ENCODE assay signal across 18 cellular contexts in genomic region chr12:4881665-4882064, GRCh38. TPM values are rescaled to one million over a fixed set of nuclear protein-coding genes. Genes with fewer than 3 reads are reported as not detected.
"Had no signal": no experiment of that assay in that cellular context is flagged by ENCODE, and none has a peak within 500 bp of the region (broad histone marks: within the 10 kb centered on the region; RNA-seq: fewer than 3 reads in every experiment).

No MANE protein-coding gene starts in this region.

- H3K36me3 ChIP-seq: colonic mucosa, lower lobe of right lung, neutrophil had no signal

- H3K9me3 ChIP-seq: colonic mucosa, lower lobe of right lung, neutrophil, psoas muscle had no signal

- H3K4me3 Mint-ChIP-seq: activated CD8-positive, alpha-beta T cell treated with anti-CD3 and anti-CD28 coated beads for 36 hours; activated T-cell treated with anti-CD3 and anti-CD28 coated beads, Interleukin-2, amount 50 U/mL, for 72 hours; naive thymus-derived CD4-positive, alpha-beta T cell had no signal

- DNase-seq: activated CD4-positive, alpha-beta T cell treated with anti-CD3 and anti-CD28 coated beads for 1 hour; activated CD8-positive, alpha-beta memory T cell treated with anti-CD3 and anti-CD28 coated beads, Interleukin-2, amount 50 U/mL, for 4 hours; activated CD8-positive, alpha-beta T cell treated with anti-CD3 and anti-CD28 coated beads for 36 hours; activated T-cell treated with anti-CD3 and anti-CD28 coated beads, Interleukin-2, amount 50 U/mL, for 72 hours; aorta; colonic mucosa; effector CD8-positive, alpha-beta T cell; lower lobe of right lung; midbrain; naive thymus-derived CD4-positive, alpha-beta T cell; psoas muscle; stimulated activated CD4-positive, alpha-beta T cell treated with anti-CD3 and anti-CD28 coated beads, Interleukin-2, amount 100 ng/mL, for 48 hours; stimulated activated naive CD4-positive, alpha-beta T cell treated with Interleukin-2 at 50 U/mL for 16 hours; T-helper 9 cell had no signal

- H3K27ac ChIP-seq: colonic mucosa, lower lobe of right lung, neutrophil, psoas muscle had no signal

- H3K4me1 Mint-ChIP-seq: naive thymus-derived CD4-positive, alpha-beta T cell had no signal

- H3K27ac Mint-ChIP-seq: activated CD8-positive, alpha-beta T cell treated with anti-CD3 and anti-CD28 coated beads for 36 hours; activated T-cell treated with anti-CD3 and anti-CD28 coated beads, Interleukin-2, amount 50 U/mL, for 72 hours; naive thymus-derived CD4-positive, alpha-beta T cell had no signal

- H3K27me3 ChIP-seq: colonic mucosa had no signal

- ATAC-seq: activated CD8-positive, alpha-beta T cell treated with anti-CD3 and anti-CD28 coated beads for 36 hours; activated T-cell treated with anti-CD3 and anti-CD28 coated beads, Interleukin-2, amount 50 U/mL, for 72 hours; lower lobe of right lung; naive thymus-derived CD4-positive, alpha-beta T cell; psoas muscle had no signal

- H3K4me1 ChIP-seq: colonic mucosa, lower lobe of right lung, psoas muscle had no signal

- H3K4me3 ChIP-seq: colonic mucosa, lower lobe of right lung, psoas muscle had no signal

RNA-seq across cellular contexts. Expression of gene KCNA1, which starts 28.0 kb away (rescaled TPM):
- total RNA-seq: activated CD8-positive, alpha-beta T cell treated with anti-CD3 and anti-CD28 coated beads for 36 hours; bronchial epithelial cell; fibroblast of lung; lower lobe of right lung; naive thymus-derived CD4-positive, alpha-beta T cell had no signal
- polyA plus RNA-seq: aorta; fibroblast of lung; keratinocyte; naive thymus-derived CD4-positive, alpha-beta T cell had no signal
